ENCODE assay signal across 8 cellular contexts in the genomic region with DNA sequence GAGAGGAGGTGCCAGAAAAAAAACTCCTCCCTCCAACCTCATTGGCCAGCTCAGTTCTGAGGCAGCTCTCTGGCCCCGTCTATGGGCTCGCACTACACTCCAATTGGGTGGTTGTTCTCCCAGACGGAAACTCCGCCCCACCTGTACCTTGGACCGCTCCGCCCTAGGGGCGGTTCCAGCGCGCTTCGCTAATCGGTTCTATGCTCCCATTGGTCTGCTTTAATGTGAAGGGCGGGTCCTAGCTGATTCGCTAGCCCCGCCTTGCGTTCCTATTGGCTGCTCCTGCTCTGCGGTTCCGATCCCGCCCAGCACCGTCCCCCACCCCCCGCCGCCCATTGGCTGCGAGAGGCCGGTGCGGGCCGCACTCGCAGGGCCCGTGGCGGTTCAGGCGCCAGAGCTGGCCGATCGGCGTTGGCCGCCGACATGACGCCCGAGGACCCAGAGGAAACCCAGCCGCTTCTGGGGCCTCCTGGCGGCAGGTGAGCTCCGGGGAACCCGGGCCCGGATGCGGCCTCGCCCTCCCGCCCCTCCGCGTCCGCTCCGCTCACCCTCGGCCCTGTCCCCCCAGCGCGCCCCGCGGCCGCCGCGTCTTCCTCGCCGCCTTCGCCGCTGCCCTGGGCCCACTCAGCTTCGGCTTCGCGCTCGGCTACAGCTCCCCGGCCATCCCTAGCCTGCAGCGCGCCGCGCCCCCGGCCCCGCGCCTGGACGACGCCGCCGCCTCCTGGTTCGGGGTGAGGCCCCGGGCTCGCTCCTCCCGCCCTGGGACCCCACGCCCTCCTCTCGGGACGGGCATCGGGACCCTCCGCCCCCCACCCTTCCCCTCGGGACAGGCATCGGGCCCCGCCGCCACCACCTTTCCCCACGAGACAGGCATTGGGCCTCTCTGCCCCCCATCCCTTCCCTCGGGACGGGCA. TPM values are rescaled to one million over a fixed set of nuclear protein-coding genes. Genes with fewer than 3 reads are reported as not detected.
DNase-seq lines count a peak whose midpoint lies in the region; ATAC-seq and TF ChIP-seq lines count a peak whose summit lies in the region.

A gene with protein sequence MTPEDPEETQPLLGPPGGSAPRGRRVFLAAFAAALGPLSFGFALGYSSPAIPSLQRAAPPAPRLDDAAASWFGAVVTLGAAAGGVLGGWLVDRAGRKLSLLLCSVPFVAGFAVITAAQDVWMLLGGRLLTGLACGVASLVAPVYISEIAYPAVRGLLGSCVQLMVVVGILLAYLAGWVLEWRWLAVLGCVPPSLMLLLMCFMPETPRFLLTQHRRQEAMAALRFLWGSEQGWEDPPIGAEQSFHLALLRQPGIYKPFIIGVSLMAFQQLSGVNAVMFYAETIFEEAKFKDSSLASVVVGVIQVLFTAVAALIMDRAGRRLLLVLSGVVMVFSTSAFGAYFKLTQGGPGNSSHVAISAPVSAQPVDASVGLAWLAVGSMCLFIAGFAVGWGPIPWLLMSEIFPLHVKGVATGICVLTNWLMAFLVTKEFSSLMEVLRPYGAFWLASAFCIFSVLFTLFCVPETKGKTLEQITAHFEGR (plus strand): TSS at position 362 of the 914 bp plus-strand sequence. CDS start 62 bp downstream, at position 424.

- H4K20me1 ChIP-seq in GM23338 (replicated peaks; ENCODE audit: insufficient read depth) (peaks cover 5% of the 10 kb centered on the region; the same call in 1 of the 2 replicates), neural cell (ENCODE audit: insufficient read depth) (no peaks in the 10 kb centered on the region)

- H3K4me3 Mint-ChIP-seq in GM23338: peak within 1 kb of the TSS; percentile 85
- peak within 1 kb of the TSS; percentile 76 to 86 for H3K4me3 Mint-ChIP-seq in stimulated activated naive CD8-positive, alpha-beta T cell treated with anti-CD3 and anti-CD28 coated beads, Interleukin-15, amount 100 ng/mL, for 72 hours

- H3K4me1 ChIP-seq in GM23338 (ENCODE audit: insufficient read depth): peaks cover 9% of the 10 kb centered on the region

- H3K36me3 Mint-ChIP-seq in GM23338 (ENCODE audit: low read depth): peaks cover 6% of the 10 kb centered on the region; the same call in 2 of the 3 replicates

- H3F3A ChIP-seq in GM23338 (replicated peaks; ENCODE audit: low read depth): no peaks in the 10 kb centered on the region; the same call in 1 of the 2 replicates
- no peaks in the 10 kb centered on the region for H3F3A ChIP-seq in neural cell (ENCODE audit: insufficient read depth, low read length, poor library complexity, severe bottlenecking)

- peak within 1 kb of the TSS; percentile 69 for H3K9ac ChIP-seq in neural cell (ENCODE audit: low read length)

- H3K27me3 Mint-ChIP-seq in GM23338 (ENCODE audit: insufficient read depth, low read depth, poor library complexity): peaks cover 6% of the 10 kb centered on the region
- peaks cover 92% of the 10 kb centered on the region for H3K27me3 Mint-ChIP-seq in stimulated activated naive CD8-positive, alpha-beta T cell treated with anti-CD3 and anti-CD28 coated beads, Interleukin-15, amount 100 ng/mL, for 72 hours

- peaks cover 17% of the 10 kb centered on the region for H3K79me2 ChIP-seq in GM23338 (replicated peaks; ENCODE audit: insufficient read depth)
- no peaks in the 10 kb centered on the region for H3K79me2 ChIP-seq in neural cell (replicated peaks; ENCODE audit: insufficient read depth, low read length)

- peak; percentile 49 for TF ChIP-seq RAD21 in neural cell (conservative IDR thresholded peaks at IDR 0.05)

- H3K4me2 ChIP-seq in GM23338 (peak within 1 kb of the TSS; percentile 89), neural cell (ENCODE audit: low read length) (peak within 1 kb of the TSS; percentile 59)

- no peak within 1 kb of the TSS for H3K27ac ChIP-seq in GM23338 (ENCODE audit: low read depth)
- H3K27ac ChIP-seq in neural cell (ENCODE audit: low read length): peak within 1 kb of the TSS; percentile 37

- H3K36me3 ChIP-seq in GM23338 (ENCODE audit: insufficient read depth) (no peaks in the 10 kb centered on the region; the same call in 1 of the 2 replicates), neural cell (ENCODE audit: insufficient read depth, low read length) (no peaks in the 10 kb centered on the region)

- peaks cover 15% of the 10 kb centered on the region for H3K4me1 Mint-ChIP-seq in GM23338
- peaks cover 36% of the 10 kb centered on the region for H3K4me1 Mint-ChIP-seq in stimulated activated naive CD8-positive, alpha-beta T cell treated with anti-CD3 and anti-CD28 coated beads, Interleukin-15, amount 100 ng/mL, for 72 hours

- H3K9me3 ChIP-seq in neural cell (ENCODE audit: low read length): no peaks in the 10 kb centered on the region

- peak; percentile 90 for ATAC-seq in GM23338
- ATAC-seq in stimulated activated naive CD8-positive, alpha-beta T cell treated with anti-CD3 and anti-CD28 coated beads, Interleukin-15, amount 100 ng/mL, for 72 hours: peak; percentile 95

- H3K27ac Mint-ChIP-seq in GM23338: peak within 1 kb of the TSS; percentile 94
- H3K27ac Mint-ChIP-seq in stimulated activated naive CD8-positive, alpha-beta T cell treated with anti-CD3 and anti-CD28 coated beads, Interleukin-15, amount 100 ng/mL, for 72 hours: peak within 1 kb of the TSS; percentile 31 to 93

- TF ChIP-seq EP300 in neural cell (conservative IDR thresholded peaks at IDR 0.05; ENCODE audit: poor library complexity, severe bottlenecking): peak; percentile 32

- 0 out of 2 replicates have a peak, but pooled peaks cover 13% of the 10 kb centered on the region for H3K27me3 ChIP-seq in GM23338 (ENCODE audit: insufficient read depth)
- no peaks in the 10 kb centered on the region for H3K27me3 ChIP-seq in neural cell (ENCODE audit: insufficient read depth, low read depth, low read length)

- H2AFZ ChIP-seq in GM23338 (peak within 1 kb of the TSS; percentile 70), neural cell (ENCODE audit: low read depth, low read length) (peak within 1 kb of the TSS; percentile 14)

- DNase-seq in Daoy (ENCODE audit: low read depth) (peak; percentile 100), GM23338 (ENCODE audit: low spot score) (peak; percentile 100), LoVo (ENCODE audit: low spot score) (peak; percentile 99), SHP77 (lab: John Stamatoyannopoulos, UW) (peak; percentile 99), foreskin fibroblast (peak; percentile 98 to 100)
- DNase-seq in activated naive CD4-positive, alpha-beta T cell (lab: John Stamatoyannopoulos, UW): peak; percentile 28 to 35 (median 32)
- peak; percentile 97 to 99 for DNase-seq in stimulated activated naive CD8-positive, alpha-beta T cell treated with anti-CD3 and anti-CD28 coated beads, Interleukin-15, amount 100 ng/mL, for 72 hours

- H3K9me3 Mint-ChIP-seq in GM23338: no peaks in the 10 kb centered on the region
- no peaks in the 10 kb centered on the region for H3K9me3 Mint-ChIP-seq in stimulated activated naive CD8-positive, alpha-beta T cell treated with anti-CD3 and anti-CD28 coated beads, Interleukin-15, amount 100 ng/mL, for 72 hours

- TF ChIP-seq CTCF in GM23338 (conservative IDR thresholded peaks at IDR 0.05; ENCODE audit: low read depth in 2 of 2) (peak in 1 of 2 experiments; percentile 10; a peak in 1 of 4 replicates), foreskin fibroblast (IDR thresholded peaks at IDR 0.05; ENCODE audit: low read depth, low read length) (no peak), neural cell (IDR thresholded peaks at IDR 0.05; ENCODE audit: poor library complexity, severe bottlenecking) (peak; percentile 40)

- peak within 1 kb of the TSS; percentile 79 for H3K4me3 ChIP-seq in GM23338
- H3K4me3 ChIP-seq in foreskin fibroblast (ENCODE audit: low read depth in 1 of 2, low read length in 2 of 2): peak within 1 kb of the TSS; percentile 61 to 63
- peak within 1 kb of the TSS; percentile 84 for H3K4me3 ChIP-seq in neural cell (ENCODE audit: low read length)

- H3K9me2 ChIP-seq in GM23338 (ENCODE audit: insufficient read depth) (no peaks in the 10 kb centered on the region), neural cell (ENCODE audit: insufficient read depth, low read length) (no peaks in the 10 kb centered on the region)

TF ChIP-seq in neural cell, 6 proteins besides CTCF, POLR2A, EP300 and RAD21:
- peak; percentile 79 for TF ChIP-seq POLR2AphosphoS5 (IDR thresholded peaks at IDR 0.05)
- TF ChIP-seq SMC3 (conservative IDR thresholded peaks at IDR 0.05; ENCODE audit: poor library complexity): peak; percentile 54
- TF ChIP-seq, protein P1, sequence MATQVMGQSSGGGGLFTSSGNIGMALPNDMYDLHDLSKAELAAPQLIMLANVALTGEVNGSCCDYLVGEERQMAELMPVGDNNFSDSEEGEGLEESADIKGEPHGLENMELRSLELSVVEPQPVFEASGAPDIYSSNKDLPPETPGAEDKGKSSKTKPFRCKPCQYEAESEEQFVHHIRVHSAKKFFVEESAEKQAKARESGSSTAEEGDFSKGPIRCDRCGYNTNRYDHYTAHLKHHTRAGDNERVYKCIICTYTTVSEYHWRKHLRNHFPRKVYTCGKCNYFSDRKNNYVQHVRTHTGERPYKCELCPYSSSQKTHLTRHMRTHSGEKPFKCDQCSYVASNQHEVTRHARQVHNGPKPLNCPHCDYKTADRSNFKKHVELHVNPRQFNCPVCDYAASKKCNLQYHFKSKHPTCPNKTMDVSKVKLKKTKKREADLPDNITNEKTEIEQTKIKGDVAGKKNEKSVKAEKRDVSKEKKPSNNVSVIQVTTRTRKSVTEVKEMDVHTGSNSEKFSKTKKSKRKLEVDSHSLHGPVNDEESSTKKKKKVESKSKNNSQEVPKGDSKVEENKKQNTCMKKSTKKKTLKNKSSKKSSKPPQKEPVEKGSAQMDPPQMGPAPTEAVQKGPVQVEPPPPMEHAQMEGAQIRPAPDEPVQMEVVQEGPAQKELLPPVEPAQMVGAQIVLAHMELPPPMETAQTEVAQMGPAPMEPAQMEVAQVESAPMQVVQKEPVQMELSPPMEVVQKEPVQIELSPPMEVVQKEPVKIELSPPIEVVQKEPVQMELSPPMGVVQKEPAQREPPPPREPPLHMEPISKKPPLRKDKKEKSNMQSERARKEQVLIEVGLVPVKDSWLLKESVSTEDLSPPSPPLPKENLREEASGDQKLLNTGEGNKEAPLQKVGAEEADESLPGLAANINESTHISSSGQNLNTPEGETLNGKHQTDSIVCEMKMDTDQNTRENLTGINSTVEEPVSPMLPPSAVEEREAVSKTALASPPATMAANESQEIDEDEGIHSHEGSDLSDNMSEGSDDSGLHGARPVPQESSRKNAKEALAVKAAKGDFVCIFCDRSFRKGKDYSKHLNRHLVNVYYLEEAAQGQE (IDR thresholded peaks at IDR 0.05; ENCODE audit: borderline replicate concordance): no peak
- TF ChIP-seq EZH2 (IDR thresholded peaks at IDR 0.05; ENCODE audit: borderline replicate concordance, insufficient read depth, low read length, poor library complexity, severe bottlenecking): no peak
- TF ChIP-seq TAF1 (IDR thresholded peaks at IDR 0.05; ENCODE audit: low read depth): no peak
- no peak for TF ChIP-seq MXI1 (conservative IDR thresholded peaks at IDR 0.05; ENCODE audit: poor library complexity, severe bottlenecking)

RNA-seq across cellular contexts. Expression of the gene that starts here (rescaled TPM):
- total RNA-seq in Daoy (2014; rRNA removed; shearing (Covaris generic)): 8.5 and 11.4 TPM in 2 replicates
- total RNA-seq in GM23338 (2014; rRNA removed; shearing (Covaris generic)): 28.9 and 34.1 TPM in 2 replicates
- polyA plus RNA-seq in GM23338 (2016; fragmentation: Nextera tagmentation; extraction: Ambion mirVana): 16.3 and 18.9 TPM in 2 replicates
- polyA plus RNA-seq in neural cell: 10.2 and 24.0 TPM in 2 replicates
- polyA minus RNA-seq in neural cell: 10.5 and 11.7 TPM in 2 replicates

Comparison
In these comparisons a context has a peak if more than half of its experiments do, and no peak if none do; other contexts are left out.
1. DNase-seq: peak in every context shown above with its lines; median percentile 100 in Daoy; 100 in GM23338; 99 in LoVo; 99 in SHP77; 99 in foreskin fibroblast; 98 in stimulated activated naive CD8-positive, alpha-beta T cell treated with anti-CD3 and anti-CD28 coated beads, Interleukin-15, amount 100 ng/mL, for 72 hours; 32 in activated naive CD4-positive, alpha-beta T cell.